Comparison of ENCODE assay signal across 8 cellular contexts in the genomic region with DNA sequence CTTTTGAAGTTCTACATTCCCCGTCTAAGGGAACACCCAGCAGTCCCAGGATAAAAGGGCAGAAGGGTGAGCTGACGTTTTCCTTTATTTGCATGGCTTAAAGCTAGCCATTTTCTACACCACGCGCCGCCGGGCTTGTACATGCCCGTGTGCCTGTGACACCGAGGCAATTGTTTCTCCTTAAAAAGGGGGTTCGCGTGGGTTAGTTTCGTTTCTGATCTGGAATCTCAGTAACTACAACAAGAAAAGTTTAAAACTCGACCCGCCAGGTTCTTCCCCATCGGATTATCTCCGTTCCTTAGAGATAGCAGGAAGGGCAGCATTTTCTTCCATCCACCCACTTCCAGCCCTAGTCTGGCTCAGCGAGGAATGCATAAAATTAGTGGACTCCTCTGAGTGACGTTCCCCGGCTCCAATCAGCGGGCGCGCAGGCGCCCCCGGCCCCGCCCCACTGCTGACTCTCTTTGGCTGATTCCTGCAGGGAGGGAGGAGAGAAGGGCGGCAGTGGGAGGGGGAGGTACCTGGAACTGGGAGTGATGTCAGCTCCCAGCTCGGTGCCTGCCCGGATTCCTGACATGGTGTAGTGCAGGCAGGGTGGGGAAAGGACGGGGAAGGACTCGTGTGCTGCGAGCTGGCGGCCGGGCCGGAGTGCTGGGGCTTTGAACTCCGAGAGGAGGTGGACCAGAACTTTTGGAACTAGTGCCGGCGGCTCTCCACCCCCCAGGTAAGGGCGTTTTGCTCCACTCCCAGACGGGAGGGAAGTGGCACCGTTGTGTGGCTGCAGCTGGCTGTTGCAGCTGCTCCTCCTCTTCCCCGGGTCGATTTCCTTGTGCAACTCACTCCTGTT. TPM values are rescaled to one million over a fixed set of nuclear protein-coding genes. Genes with fewer than 3 reads are reported as not detected.
DNase-seq lines count a peak whose midpoint lies in the region; ATAC-seq and TF ChIP-seq lines count a peak whose summit lies in the region.

A gene (plus strand): TSS at position 565 of the 847 bp plus-strand sequence. CDS start 109,191 bp downstream, outside the sequence.

- DNase-seq in NCI-H1436 treated with DMSO at 0.1 percent for 48 hours (lab: John Stamatoyannopoulos, UW) = peak; percentile 32
- DNase-seq in T-cell = peak; percentile 82 to 100 (median 95)
- DNase-seq in cardiac muscle cell (ENCODE audit: low read depth in 1 of 2, low spot score in 1 of 2) = peak; percentile 97 to 99
- DNase-seq in trophoblast cell = peak; percentile 99 to 100
- DNase-seq in transverse colon = peak; percentile 100

- H2AK5ac ChIP-seq in trophoblast cell (ENCODE audit: low read length) = no peak within 1 kb of the TSS

- H4K8ac ChIP-seq in trophoblast cell (ENCODE audit: low read depth, low read length) = peak within 1 kb of the TSS; percentile 70

- ATAC-seq in HG02798 (IDR thresholded peaks at IDR 0.05; ENCODE audit: poor library complexity, unreplicated experiment) (peak; percentile 97), T-cell (replicated peaks in 1 of 4) (peak; percentile 97 to 98 (median 98))

- peak within 1 kb of the TSS; percentile 94 to 98 (median 97) for H3K4me3 Mint-ChIP-seq in T-cell

- peaks cover 22 to 31% (median 29%) of the 10 kb centered on the region in 3 donors for H3K4me1 Mint-ChIP-seq in T-cell

- H3K27me3 ChIP-seq in cardiac muscle cell (no peaks in the 10 kb centered on the region), trophoblast cell (ENCODE audit: insufficient read depth, low read length) (no peaks in the 10 kb centered on the region), transverse colon (no peaks in the 10 kb centered on the region)

- peak within 1 kb of the TSS; percentile 66 for H3K14ac ChIP-seq in trophoblast cell (ENCODE audit: low read length)

- H2AFZ ChIP-seq in trophoblast cell (ENCODE audit: insufficient read depth, low read length, poor library complexity) = peak within 1 kb of the TSS; percentile 38

- peak within 1 kb of the TSS; percentile 78 for H3K4me2 ChIP-seq in trophoblast cell (ENCODE audit: low read length)

- POLR2A ChIA-PET in T-cell (lab: Charles Lee) = interaction anchor here (0.6 to 1.3 kb wide), 4 partner anchors 8 to 488 kb away, joined by 3 to 4 read pairs (median 3); no protein-coding TSS in a partner anchor

- H2BK12ac ChIP-seq in trophoblast cell (ENCODE audit: low read length) = peak within 1 kb of the TSS; percentile 10

- H3K4me3 ChIP-seq in GM12875 (ENCODE audit: low read depth, low read length) (peak within 1 kb of the TSS; percentile 95), cardiac muscle cell (peak within 1 kb of the TSS; percentile 72), trophoblast cell (ENCODE audit: low read depth, low read length) (peak within 1 kb of the TSS; percentile 87), transverse colon (peak within 1 kb of the TSS; percentile 51 to 92 (median 65))

- intact Hi-C loops in transverse colon (cut with DNase I; ENCODE audit: low total_unique reads) = no loop called here

- H3K4ac ChIP-seq in trophoblast cell (ENCODE audit: low read depth, low read length) = peak within 1 kb of the TSS; percentile 85

- H3K79me1 ChIP-seq in trophoblast cell (ENCODE audit: low read length) = peaks cover 25% of the 10 kb centered on the region

- peaks cover 5 to 9% of the 10 kb centered on the region in 2 donors for H3K27me3 Mint-ChIP-seq in T-cell

- in situ Hi-C loops in transverse colon (cut with MboI; ENCODE audit: low pct_ligation_motif_present in 1 of 4, low pct_unique_long_range_greater_than_20kb in 1 of 4, low sequenced_read_pairs in 3 of 4) = no loop called here

- peak; percentile 47; the same call in 1 of the 2 replicates for TF ChIP-seq CTCF in GM12875 (IDR thresholded peaks at IDR 0.05; ENCODE audit: borderline replicate concordance, insufficient read depth, low read depth, low read length)
- peak; percentile 27 for TF ChIP-seq CTCF in cardiac muscle cell (IDR thresholded peaks at IDR 0.05; ENCODE audit: low read depth, low read length)
- TF ChIP-seq CTCF in transverse colon (IDR thresholded peaks at IDR 0.05) = peak in 4 of 5 experiments; percentile 13 to 45 (median 26)

- H3K18ac ChIP-seq in trophoblast cell (ENCODE audit: low read length) = peak within 1 kb of the TSS; percentile 94

- no peak for TF ChIP-seq EP300 in transverse colon (IDR thresholded peaks at IDR 0.05; ENCODE audit: low read depth)

- peak; percentile 95 for TF ChIP-seq POLR2A in transverse colon (IDR thresholded peaks at IDR 0.05)

- 0% methylated on average over 40 to 41 of the region's 41 CpGs for whole genome bisulfite sequencing in adipose tissue, 3 donors
- no CpG with 5 or more reads among the region's 41 CpGs for WGBS in trophoblast cell (ENCODE audit: extremely low coverage, insufficient coverage, insufficient read length)
- WGBS in transverse colon (ENCODE audit: low coverage in 1 of 2), 2 donors = 0% methylated on average over 6 to 40 of the region's 41 CpGs

- H2BK120ac ChIP-seq in trophoblast cell (ENCODE audit: insufficient read depth, low read length, poor library complexity) = peak within 1 kb of the TSS; percentile 79

- peak within 1 kb of the TSS; percentile 76 for H3K27ac ChIP-seq in adipose tissue (ENCODE audit: low read depth, low read length)
- H3K27ac ChIP-seq in cardiac muscle cell = peak within 1 kb of the TSS; percentile 86
- peak within 1 kb of the TSS; percentile 98 for H3K27ac ChIP-seq in trophoblast cell (ENCODE audit: low read depth, low read length)
- H3K27ac ChIP-seq in transverse colon = peak within 1 kb of the TSS; percentile 86 to 94 (median 90)

- H3K9me3 Mint-ChIP-seq in T-cell = no peaks in the 10 kb centered on the region

- H3K27ac Mint-ChIP-seq in T-cell = peak within 1 kb of the TSS; percentile 95 to 98

- H2BK5ac ChIP-seq in trophoblast cell (ENCODE audit: low read depth, low read length, poor library complexity) = peak within 1 kb of the TSS; percentile 90

- no peaks in the 10 kb centered on the region for H3K36me3 ChIP-seq in cardiac muscle cell
- peaks cover 3 to 5% of the 10 kb centered on the region in 2 experiments for H3K36me3 ChIP-seq in trophoblast cell (ENCODE audit: control insufficient read depth in 1 of 2, insufficient read depth in 2 of 2, low read length in 2 of 2)
- H3K36me3 ChIP-seq in transverse colon = no peaks in the 10 kb centered on the region

- H4K91ac ChIP-seq in trophoblast cell (ENCODE audit: low read depth, low read length) = peak within 1 kb of the TSS; percentile 92

- H3K4me1 ChIP-seq in cardiac muscle cell (ENCODE audit: low read depth) (peaks cover 10% of the 10 kb centered on the region), trophoblast cell (ENCODE audit: control insufficient read depth in 1 of 2, insufficient read depth in 2 of 2, low read length in 2 of 2) (peaks cover 13 to 25% of the 10 kb centered on the region in 2 experiments), transverse colon (peaks cover 0 to 26% (median 13%) of the 10 kb centered on the region in 4 donors)

- H3K23ac ChIP-seq in trophoblast cell (ENCODE audit: low read length) = no peak within 1 kb of the TSS

- H3K9ac ChIP-seq in trophoblast cell (ENCODE audit: low read length) = peak within 1 kb of the TSS; percentile 89

- no peaks in the 10 kb centered on the region for H3K36me3 Mint-ChIP-seq in T-cell

- CTCF ChIA-PET in T-cell (lab: Charles Lee) = interaction anchor here (0.5 to 0.9 kb wide), 3 partner anchors 8 to 882 kb away, joined by 3 to 6 read pairs (median 3); no protein-coding TSS in a partner anchor

- no peaks in the 10 kb centered on the region for H3K9me3 ChIP-seq in cardiac muscle cell (ENCODE audit: low read depth)
- no peaks in the 10 kb centered on the region for H3K9me3 ChIP-seq in trophoblast cell (ENCODE audit: insufficient read depth, low read depth, low read length)
- no peaks in the 10 kb centered on the region for H3K9me3 ChIP-seq in transverse colon

- peaks cover 14% of the 10 kb centered on the region for H3K79me2 ChIP-seq in trophoblast cell (ENCODE audit: control insufficient read depth, insufficient read depth, low read length, poor library complexity)

- peak within 1 kb of the TSS; percentile 76 for H4K12ac ChIP-seq in trophoblast cell (ENCODE audit: low read depth, low read length)

RNA-seq across cellular contexts. Expression of the gene that starts here (rescaled TPM):
- total RNA-seq in T-cell = 1 to 10 TPM; 4.1 to 6.1 (median 5.8) TPM
- polyA plus RNA-seq in adipose tissue = 10 to 100 TPM; 12.1 to 35.0 (median 19.6) TPM
- total RNA-seq in cardiac muscle cell = 15.6 and 30.9 TPM in 2 replicates
- 23.5 and 34.8 TPM in 2 replicates for polyA plus RNA-seq in cardiac muscle cell
- 104 and 107 TPM in 2 replicates for polyA plus RNA-seq in trophoblast cell (2013)
- total RNA-seq in transverse colon = 10 to 100 TPM; 15.3 to 52.9 (median 39.8) TPM

Comparison
In these comparisons a context has a peak if more than half of its experiments do, and no peak if none do; other contexts are left out.
1. Peak in every context shown above with its lines: DNase-seq, ATAC-seq, H3K4me3 ChIP-seq and H3K27ac ChIP-seq.
2. DNase-seq: peak in every context shown above with its lines; median percentile 100 in transverse colon; 100 in trophoblast cell; 98 in cardiac muscle cell; 95 in T-cell; 32 in NCI-H1436 treated with DMSO at 0.1 percent for 48 hours.